In genomic region chr4:176469546-176469945, GRCh38 we compare ENCODE assay signal across 20 cellular contexts.
DNase-seq lines count a peak whose midpoint lies in the region; ATAC-seq and TF ChIP-seq lines count a peak whose summit lies in the region.
"Had no signal": no experiment of that assay in that cellular context is flagged by ENCODE, and none has a peak within 500 bp of the region (broad histone marks: within the 10 kb centered on the region; RNA-seq: fewer than 3 reads in every experiment).

No MANE protein-coding gene starts in this region.

- H3K27me3 ChIP-seq in IMR-90 (ENCODE audit: control insufficient read depth, insufficient read depth, low read length): no peaks in the 10 kb centered on the region
- no peaks in the 10 kb centered on the region for H3K27me3 ChIP-seq in osteoblast (ENCODE audit: insufficient read depth, low read length)
- H3K27me3 ChIP-seq: BE2C had no signal

- H3K79me1 ChIP-seq in IMR-90 (ENCODE audit: low read depth in 1 of 2, low read length in 2 of 2): no peaks in the 10 kb centered on the region

- H3K56ac ChIP-seq in IMR-90 (ENCODE audit: extremely low read depth, insufficient read depth, low read length): no peak overlapping the region

- POLR2A ChIA-PET in AG04449 (lab: Yijun Ruan, JAX) (no interaction called here), IMR-90 (lab: Charles Lee; ENCODE audit: unreplicated experiment) (no interaction called here)

- intact Hi-C loops in IMR-90 (cut with micrococcal nuclease): no loop called here

- ATAC-seq in IMR-90 (ENCODE audit: low read depth) (no peak), GM21515 (IDR thresholded peaks at IDR 0.05; ENCODE audit: unreplicated experiment) (no peak)
- ATAC-seq: A549, HCT116 had no signal

- CTCF ChIA-PET in AG04449 (lab: Yijun Ruan, JAX): interaction anchor here (2.0 kb wide), 1 partner anchor 93 kb away, joined by 6 read pairs; no protein-coding TSS in a partner anchor
- CTCF ChIA-PET in IMR-90 (lab: Yijun Ruan, JAX): no interaction called here

- no peak overlapping the region for H2BK15ac ChIP-seq in IMR-90 (ENCODE audit: low read depth, low read length)

- no peak overlapping the region for H3K18ac ChIP-seq in IMR-90 (ENCODE audit: low read depth, low read length)

- H3K79me2 ChIP-seq in osteoblast (ENCODE audit: insufficient read depth, low read length): no peaks in the 10 kb centered on the region

- BruUV-seq in IMR-90 (replicated peaks; lab: Mats Ljungman, UMichigan): no TSS peak

- H3K9ac ChIP-seq in IMR-90 (ENCODE audit: low read depth, low read length): no peak overlapping the region

- H3K4me2 ChIP-seq in IMR-90 (ENCODE audit: low read depth, low read length) (no peak overlapping the region), osteoblast (ENCODE audit: insufficient read depth, low read length) (no peak overlapping the region)
- H3K4me2 ChIP-seq: A549 had no signal

- no peak overlapping the region for H2BK120ac ChIP-seq in IMR-90 (ENCODE audit: low read depth, low read length)

- no peak overlapping the region for H3K23ac ChIP-seq in IMR-90 (ENCODE audit: low read depth, low read length)

- no peak for TF ChIP-seq RAD21 in IMR-90 (IDR thresholded peaks at IDR 0.05; ENCODE audit: low read length)

- H3K36me3 ChIP-seq in IMR-90 (ENCODE audit: control insufficient read depth, insufficient read depth, low read length) (no peaks in the 10 kb centered on the region), osteoblast (ENCODE audit: insufficient read depth, low read length) (no peaks in the 10 kb centered on the region)
- H3K36me3 ChIP-seq: BE2C had no signal

- DNase-seq in AG04449 (ENCODE audit: low read depth, low spot score): peak; percentile 23
- peak; percentile 22 for DNase-seq in EL
- peak; percentile 3 for DNase-seq in IMR-90
- peak; percentile 26 for DNase-seq in osteoblast (ENCODE audit: insufficient read length, low spot score, missing footprints)
- no peak for DNase-seq in effector CD8-positive, alpha-beta T cell (lab: John Stamatoyannopoulos, UW)
- DNase-seq in NCI-H2107 (lab: John Stamatoyannopoulos, UW): no peak
- DNase-seq: BE2C; Caco-2; CD4-positive, alpha-beta T cell; DMS153; DMS79; GOT3; H7; Kasumi-1; KG1 had no signal

- H3K9me3 ChIP-seq in IMR-90 (ENCODE audit: control insufficient read depth, insufficient read depth, low read length) (no peaks in the 10 kb centered on the region), osteoblast (ENCODE audit: low read depth, low read length) (no peaks in the 10 kb centered on the region)
- H3K9me3 ChIP-seq: A549, BE2C, Caco-2 had no signal

- H2AFZ ChIP-seq in IMR-90 (replicated peaks; ENCODE audit: low read length, poor library complexity): no peak overlapping the region
- no peak overlapping the region for H2AFZ ChIP-seq in osteoblast (ENCODE audit: low read length)

- no peaks in the 10 kb centered on the region for H3K9me1 ChIP-seq in IMR-90 (ENCODE audit: insufficient read depth, low read length)

- no peak overlapping the region for H4K91ac ChIP-seq in IMR-90 (ENCODE audit: insufficient read depth, low read depth, low read length)

- no peak overlapping the region for H4K5ac ChIP-seq in IMR-90 (ENCODE audit: low read depth, low read length)

- no peak overlapping the region for H3K4ac ChIP-seq in IMR-90 (ENCODE audit: low read depth, low read length)

- H2BK20ac ChIP-seq in IMR-90 (ENCODE audit: low read depth, low read length): no peak overlapping the region

- H3K27ac ChIP-seq in IMR-90 (ENCODE audit: insufficient read depth, low read length): no peak overlapping the region
- H3K27ac ChIP-seq in osteoblast (ENCODE audit: low read depth, low read length): no peak overlapping the region
- H3K27ac ChIP-seq: 22Rv1, A549, C4-2B had no signal

- no peaks in the 10 kb centered on the region for H4K20me1 ChIP-seq in IMR-90 (ENCODE audit: insufficient read depth, low read length)
- H4K20me1 ChIP-seq in osteoblast (ENCODE audit: insufficient read depth, low read length): no peaks in the 10 kb centered on the region

- dilution Hi-C loops in IMR-90 (cut with HindIII; ENCODE audit: low sequenced_read_pairs, unreplicated experiment): no loop called here

- no peak overlapping the region for H3K14ac ChIP-seq in IMR-90 (replicated peaks; ENCODE audit: low read depth, low read length)

- in situ Hi-C loops in IMR-90 (cut with MboI; ENCODE audit: low sequenced_read_pairs): no loop called here

- TF ChIP-seq CTCF in AG04449 (IDR thresholded peaks at IDR 0.05; ENCODE audit: insufficient read depth, low read length, missing control alignments) (no peak), IMR-90 (conservative IDR thresholded peaks at IDR 0.05; ENCODE audit: low read depth, low read length) (no peak), osteoblast (IDR thresholded peaks at IDR 0.05; ENCODE audit: extremely low read depth, low read depth, low read length) (no peak)

- no peak overlapping the region for H4K8ac ChIP-seq in IMR-90 (ENCODE audit: low read depth in 2 of 2, low read length in 2 of 2)

- H2BK5ac ChIP-seq in IMR-90 (ENCODE audit: low read depth, low read length, poor library complexity, severe bottlenecking): no peak overlapping the region

- H3K4me1 ChIP-seq in IMR-90 (ENCODE audit: control insufficient read depth, insufficient read depth, low read length) (no peaks in the 10 kb centered on the region), osteoblast (ENCODE audit: insufficient read depth, low read length) (no peaks in the 10 kb centered on the region)
- H3K4me1 ChIP-seq: A549, BE2C, Caco-2 had no signal

- H3K4me3 ChIP-seq in AG04449 (ENCODE audit: low read depth, low read length) (no peak overlapping the region), IMR-90 (ENCODE audit: insufficient read depth, low read depth, low read length) (no peak overlapping the region), osteoblast (ENCODE audit: insufficient read depth, low read length) (no peak overlapping the region)
- H3K4me3 ChIP-seq: A549 had no signal

- no peak for TF ChIP-seq POLR2A in IMR-90 (IDR thresholded peaks at IDR 0.05; ENCODE audit: low read depth, low read length)

- no peak overlapping the region for H2AK9ac ChIP-seq in IMR-90 (replicated peaks; ENCODE audit: low read depth, low read length, poor library complexity)

- no peak overlapping the region for H2AK5ac ChIP-seq in IMR-90 (ENCODE audit: low read depth, low read length)

TF ChIP-seq in IMR-90, 13 proteins besides CTCF, POLR2A, EP300 and RAD21:
- TF ChIP-seq ELK1 (IDR thresholded peaks at IDR 0.05; ENCODE audit: borderline replicate concordance, low read depth, low read length) (no peak), NFE2L2 (IDR thresholded peaks at IDR 0.05; ENCODE audit: low read depth, low read length) (no peak), MAZ (IDR thresholded peaks at IDR 0.05; ENCODE audit: borderline replicate concordance, low read depth, low read length) (no peak), CHD1 (IDR thresholded peaks at IDR 0.05; ENCODE audit: low read depth, low read length) (no peak), USF2 (IDR thresholded peaks at IDR 0.05; ENCODE audit: low read depth, low read length) (no peak), SMC3 (IDR thresholded peaks at IDR 0.05; ENCODE audit: low read depth, low read length) (no peak), MAFK (IDR thresholded peaks at IDR 0.05; ENCODE audit: low read depth, low read length) (no peak), RCOR1 (IDR thresholded peaks at IDR 0.05; ENCODE audit: insufficient replicate concordance, low read length) (no peak)

Comparison
In these comparisons a context has a peak if more than half of its experiments do, and no peak if none do; other contexts are left out.
1. DNase-seq: peak in AG04449 (single experiment), EL (single experiment), IMR-90 (single experiment) and osteoblast (single experiment); none in effector CD8-positive, alpha-beta T cell (single experiment) and NCI-H2107 (single experiment).